In the genomic region with DNA sequence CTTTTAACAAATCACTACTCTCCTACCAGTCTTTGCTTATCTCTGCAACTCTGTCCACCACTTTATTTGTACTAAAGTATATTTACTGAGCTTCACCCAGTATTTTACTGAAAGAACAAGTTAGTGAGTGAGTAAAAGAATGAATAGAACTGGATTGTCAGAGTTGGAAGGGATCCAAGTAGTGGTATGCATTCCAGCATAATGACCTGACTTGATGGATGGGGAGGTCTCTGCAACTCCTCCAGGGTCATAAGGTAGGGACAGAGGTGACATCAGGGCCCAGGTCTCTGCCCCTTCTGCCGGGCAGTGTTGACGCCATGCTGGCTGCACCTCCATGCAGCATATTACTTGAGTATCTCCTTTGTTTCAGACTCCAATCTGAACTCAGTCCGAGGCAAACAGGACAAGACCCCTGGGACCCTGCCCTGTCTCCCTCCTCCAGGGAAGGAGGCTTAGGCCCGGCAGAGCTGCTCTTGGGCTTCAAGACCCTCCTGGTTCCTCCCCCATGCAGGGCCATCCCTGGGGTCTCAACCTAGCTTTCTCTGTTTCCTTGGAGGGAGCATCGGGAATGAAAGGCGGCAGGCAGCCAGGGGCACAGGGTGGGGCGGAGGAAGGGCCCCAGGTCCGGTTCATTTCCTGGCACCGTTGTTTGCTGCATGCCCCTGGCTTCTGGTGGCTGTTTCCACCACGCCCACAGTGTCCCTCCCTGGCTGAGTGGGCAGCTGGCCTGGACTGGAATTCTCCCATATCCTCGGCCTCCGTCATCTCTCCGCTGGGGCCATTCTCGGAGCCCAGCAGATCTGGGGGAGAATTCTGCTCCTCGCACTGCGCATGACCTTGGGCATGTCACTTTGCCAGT, we compare ENCODE assay signal across 17 cellular contexts. TPM values are rescaled to one million over a fixed set of nuclear protein-coding genes. Genes with fewer than 3 reads are reported as not detected.
DNase-seq lines count a peak whose midpoint lies in the region; ATAC-seq and TF ChIP-seq lines count a peak whose summit lies in the region.
"Had no signal": no experiment of that assay in that cellular context is flagged by ENCODE, and none has a peak within 500 bp of the region (broad histone marks: within the 10 kb centered on the region; RNA-seq: fewer than 3 reads in every experiment).

No MANE protein-coding gene starts in this region.

- in situ Hi-C loops in Panc1 (cut with HindIII; ENCODE audit: low pct_unique_long_range_greater_than_20kb, low sequenced_read_pairs): no loop called here

- TF ChIP-seq EP300 in upper lobe of left lung (IDR thresholded peaks at IDR 0.05): peak in 2 of 4 donors; percentile 46 to 74

- TF ChIP-seq CTCF in Panc1 (IDR thresholded peaks at IDR 0.05): no peak
- TF ChIP-seq CTCF in epithelial cell of esophagus (IDR thresholded peaks at IDR 0.05; ENCODE audit: insufficient read depth, low read depth, low read length, missing control alignments): no peak
- no peak for TF ChIP-seq CTCF in left lung (IDR thresholded peaks at IDR 0.05)
- TF ChIP-seq CTCF in upper lobe of left lung (IDR thresholded peaks at IDR 0.05): no peak

- POLR2A ChIA-PET in Panc1 (lab: Charles Lee): interaction anchor here (0.6 kb wide), 1 partner anchor 12 kb away, joined by 17 read pairs; no protein-coding TSS in a partner anchor

- H3K36me3 ChIP-seq in Panc1 (ENCODE audit: control insufficient read depth, insufficient read depth, low read length): no peaks in the 10 kb centered on the region
- no peaks in the 10 kb centered on the region for H3K36me3 ChIP-seq in left lung
- H3K36me3 ChIP-seq in upper lobe of left lung: no peaks in the 10 kb centered on the region
- H3K36me3 ChIP-seq: ovary had no signal

- intact Hi-C loops in Panc1 (cut with micrococcal nuclease; ENCODE audit: unreplicated experiment): no loop called here
- intact Hi-C loops in left lung (cut with DNase I): no loop called here

- 0 out of 2 replicates have a peak, but pooled peaks have one; percentile 14 for ATAC-seq in Panc1
- ATAC-seq in left lung: peak; percentile 79
- peak; percentile 29 to 73 for ATAC-seq in upper lobe of left lung (ENCODE audit: low FRiP score in 2 of 2)
- no peak for ATAC-seq in HG03565 (IDR thresholded peaks at IDR 0.05; ENCODE audit: unreplicated experiment)
- ATAC-seq in HG03095 (IDR thresholded peaks at IDR 0.05; ENCODE audit: unreplicated experiment): no peak

- no peaks in the 10 kb centered on the region for H3K9me3 ChIP-seq in Panc1 (ENCODE audit: control insufficient read depth, insufficient read depth, low read depth, low read length)
- no peaks in the 10 kb centered on the region for H3K9me3 ChIP-seq in left lung
- no peaks in the 10 kb centered on the region for H3K9me3 ChIP-seq in upper lobe of left lung
- H3K9me3 ChIP-seq: ovary had no signal

- DNase-seq in Panc1 (ENCODE audit: low read depth, low spot score) (no peak), epithelial cell of esophagus (ENCODE audit: low read depth) (peak; percentile 58), left lung (peak in 1 of 2 donors; percentile 47), upper lobe of left lung (peak; percentile 57 to 67), hypothalamus (lab: John Stamatoyannopoulos, UW) (no peak), anterior cingulate cortex (lab: John Stamatoyannopoulos, UW) (no peak)
- DNase-seq: activated naive CD4-positive, alpha-beta T cell; foreskin melanocyte; GDM1; NCI-H2171 treated with DMSO at 0.1 percent for 48 hours; stimulated activated CD4-positive, alpha-beta T cell treated with anti-CD3 and anti-CD28 coated beads, Interleukin-4, amount 100 ng/mL, for 1 hour; T-helper 2 cell had no signal

- TF ChIP-seq POLR2A in upper lobe of left lung (IDR thresholded peaks at IDR 0.05): no peak

- H3K27ac ChIP-seq in Panc1 (ENCODE audit: low read length): peak overlapping the region; percentile 57
- H3K27ac ChIP-seq in left lung: peak overlapping the region in 1 of 2 donors; percentile 61
- peak overlapping the region; percentile 65 to 85 (median 71) for H3K27ac ChIP-seq in upper lobe of left lung
- H3K27ac ChIP-seq: C4-2B, ovary had no signal

- H3K4me3 ChIP-seq in Panc1 (ENCODE audit: low read depth in 2 of 2, low read length in 2 of 2) (no peak overlapping the region), epithelial cell of esophagus (ENCODE audit: low read length) (no peak overlapping the region), left lung (no peak overlapping the region), upper lobe of left lung (no peak overlapping the region)
- H3K4me3 ChIP-seq: ovary had no signal

- no peaks in the 10 kb centered on the region for H3K27me3 ChIP-seq in Panc1 (ENCODE audit: control insufficient read depth, insufficient read depth, low read length)
- H3K27me3 ChIP-seq in left lung: no peaks in the 10 kb centered on the region
- no peaks in the 10 kb centered on the region for H3K27me3 ChIP-seq in upper lobe of left lung
- H3K27me3 ChIP-seq: ovary had no signal

- WGBS in upper lobe of left lung, 2 donors: 56 to 57% methylated on average over 10 to 16 of the region's 16 CpGs

- no TSS peak for BruUV-seq in Panc1 (replicated peaks; lab: Mats Ljungman, UMichigan)

- peaks cover 39% of the 10 kb centered on the region for H3K4me1 ChIP-seq in Panc1 (ENCODE audit: control insufficient read depth, insufficient read depth, low read length)
- H3K4me1 ChIP-seq in left lung: peaks cover 3 to 43% of the 10 kb centered on the region in 2 donors
- H3K4me1 ChIP-seq in upper lobe of left lung: peaks cover 38 to 76% (median 62%) of the 10 kb centered on the region in 4 donors

- CTCF ChIA-PET in Panc1 (lab: Charles Lee): no interaction called here

RNA-seq across cellular contexts. Expression of gene ITGA3, which starts 12.4 kb away (rescaled TPM):
- total RNA-seq in Panc1 (2021; ENCODE audit: unreplicated experiment) (439 TPM), left lung (100 to 1,000 TPM; 182 to 311 TPM), upper lobe of left lung (100 to 1,000 TPM; 193 to 469 (median 350) TPM)
- 291 TPM for polyA plus RNA-seq in Panc1 (2012; ENCODE audit: insufficient read length)

RNA-seq across cellular contexts. Expression of gene DLX3, which starts 48.5 kb away (rescaled TPM):
- 2.9 TPM for total RNA-seq in Panc1 (2021; ENCODE audit: unreplicated experiment)
- 1.9 TPM for polyA plus RNA-seq in Panc1 (2012; ENCODE audit: insufficient read length)
- under 1 TPM; 0.52 to 0.67 TPM for total RNA-seq in left lung
- under 1 TPM in 4 of 6 donors, not detected in 2; 0.20 to 0.91 (median 0.54) TPM for total RNA-seq in upper lobe of left lung
- total RNA-seq: liver had no signal
- polyA plus RNA-seq: liver had no signal

RNA-seq across cellular contexts. Expression of gene PDK2, which starts 51.6 kb away (rescaled TPM):
- total RNA-seq in Panc1 (2021; ENCODE audit: unreplicated experiment) (46.0 TPM), left lung (10 to 100 TPM; 20.7 to 32.0 TPM), upper lobe of left lung (10 to 100 TPM; 15.7 to 80.7 (median 34.9) TPM)
- polyA plus RNA-seq in Panc1 (2012; ENCODE audit: insufficient read length): 79.3 TPM

Comparison
In these comparisons a context has a peak if more than half of its experiments do, and no peak if none do; other contexts are left out.
1. ATAC-seq: peak in Panc1 (single experiment), left lung (single experiment) and upper lobe of left lung (2 of 2); none in HG03565 (single experiment) and HG03095 (single experiment).
2. DNase-seq: peak in epithelial cell of esophagus (single experiment) and upper lobe of left lung (2 of 2); none in Panc1 (single experiment), hypothalamus (0 of 51) and anterior cingulate cortex (0 of 58).